In the genomic region with DNA sequence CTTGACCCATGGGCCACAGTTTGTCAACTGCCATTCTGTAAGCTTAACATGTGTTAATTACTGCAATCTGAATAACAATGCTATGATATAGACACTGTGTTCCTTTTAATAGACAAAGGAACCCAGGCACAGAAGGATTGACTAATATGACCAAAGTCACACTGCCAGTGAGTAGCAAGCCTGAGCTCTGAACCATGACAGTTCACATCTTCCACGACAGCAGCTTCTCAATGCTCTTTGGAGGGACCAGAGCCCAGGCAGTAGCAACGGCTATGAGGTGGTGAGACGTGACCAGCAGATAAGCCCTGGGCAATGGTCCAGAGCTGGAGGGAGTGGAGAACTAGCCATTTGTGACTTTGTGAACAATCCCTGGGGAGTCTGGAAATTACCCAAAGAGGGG, we compare ENCODE assay signal across 1 cellular context.
TF ChIP-seq lines count a peak whose summit lies in the region.

No MANE protein-coding gene starts in this region.

TF ChIP-seq in HEK293, 187 proteins besides CTCF, POLR2A, EP300 and RAD21:
- TF ChIP-seq MZF1 (tag by site-specific recombination; IDR thresholded peaks at IDR 0.05; ENCODE audit: borderline replicate concordance): 0 out of 2 replicates have a peak, but pooled peaks have one; percentile 28
- no peak for TF ChIP-seq ZNF555 (tag by site-specific recombination; conservative IDR thresholded peaks at IDR 0.05)
- peak; percentile 72 for TF ChIP-seq ZBTB48 (tag by site-specific recombination; IDR thresholded peaks at IDR 0.05)
